In the genomic region with DNA sequence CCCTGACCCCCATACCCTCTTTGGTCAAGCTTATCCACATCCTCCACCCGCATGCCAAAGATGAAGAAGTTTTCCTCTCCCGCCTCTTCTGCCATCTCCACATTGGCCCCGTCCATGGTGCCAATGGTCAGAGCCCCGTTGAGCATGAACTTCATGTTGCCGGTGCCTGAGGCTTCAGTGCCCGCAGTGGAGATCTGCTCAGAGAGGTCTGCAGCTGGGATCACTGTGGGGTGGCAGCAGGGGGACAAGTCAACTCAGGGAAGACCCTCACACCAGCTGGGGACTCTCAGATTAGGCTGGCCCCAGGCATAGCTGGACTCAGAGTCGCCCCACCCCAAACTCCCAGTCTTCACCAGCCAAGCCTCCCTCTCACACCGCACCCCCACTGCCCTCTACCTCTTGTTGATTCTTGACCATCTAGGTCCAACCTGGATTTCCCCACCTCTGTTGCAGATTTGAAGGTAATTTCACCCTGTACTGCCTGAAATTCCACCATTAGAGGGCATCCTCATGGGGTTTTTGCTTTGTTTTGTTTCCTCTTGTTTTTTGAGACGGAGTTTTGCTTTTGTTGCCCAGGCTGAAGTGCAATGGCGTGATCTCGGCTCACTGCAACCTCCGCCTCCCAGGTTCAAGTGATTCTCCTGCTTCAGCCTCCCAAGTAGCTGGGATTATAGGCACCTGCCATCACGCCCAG, we compare ENCODE assay signal across 16 cellular contexts. TPM values are rescaled to one million over a fixed set of nuclear protein-coding genes. Genes with fewer than 3 reads are reported as not detected.
DNase-seq lines count a peak whose midpoint lies in the region; ATAC-seq and TF ChIP-seq lines count a peak whose summit lies in the region.
"Had no signal": no experiment of that assay in that cellular context is flagged by ENCODE, and none has a peak within 500 bp of the region (broad histone marks: within the 10 kb centered on the region; RNA-seq: fewer than 3 reads in every experiment).

No MANE protein-coding gene starts in this region.

- intact Hi-C loops in aorta (cut with DNase I): no loop called here

- peaks cover 24% of the 10 kb centered on the region for H3K4me1 Mint-ChIP-seq in activated naive CD8-positive, alpha-beta T cell treated with anti-CD3 and anti-CD28 coated beads, Interleukin-2, amount 10 ng/mL, durations not matched to agents 7 days and 5 days
- peaks cover 6% of the 10 kb centered on the region for H3K4me1 Mint-ChIP-seq in activated naive CD8-positive, alpha-beta T cell treated with anti-CD3 and anti-CD28 coated beads for 36 hours

- POLR2A ChIA-PET in activated naive CD8-positive, alpha-beta T cell treated with anti-CD3 and anti-CD28 coated beads, Interleukin-2, amount 10 ng/mL, durations not matched to agents 7 days and 5 days (lab: Charles Lee): interaction anchor here (0.7 to 1.7 kb wide), 2 partner anchors 13 to 162 kb away, joined by 6 to 8 read pairs; no protein-coding TSS in a partner anchor
- POLR2A ChIA-PET in RWPE1 (lab: Yijun Ruan, JAX; ENCODE audit: low non-redundant PET): no interaction called here

- H3K9me3 Mint-ChIP-seq in activated naive CD8-positive, alpha-beta T cell treated with anti-CD3 and anti-CD28 coated beads, Interleukin-2, amount 10 ng/mL, durations not matched to agents 7 days and 5 days: no peaks in the 10 kb centered on the region
- H3K9me3 Mint-ChIP-seq in activated naive CD8-positive, alpha-beta T cell treated with anti-CD3 and anti-CD28 coated beads for 36 hours: no peaks in the 10 kb centered on the region
- H3K9me3 Mint-ChIP-seq: mesothelial cell of epicardium had no signal

- no peaks in the 10 kb centered on the region for H3K79me2 ChIP-seq in GM23248 (ENCODE audit: insufficient read depth)

- no peaks in the 10 kb centered on the region for H4K20me1 ChIP-seq in GM23248 (ENCODE audit: insufficient read depth)

- H3K4me1 ChIP-seq in foreskin keratinocyte: no peaks in the 10 kb centered on the region
- H3K4me1 ChIP-seq in aorta (ENCODE audit: control insufficient read depth in 1 of 2, insufficient read depth in 2 of 2, low read length in 2 of 2): no peaks in the 10 kb centered on the region
- peaks cover 15% of the 10 kb centered on the region for H3K4me1 ChIP-seq in GM23248 (ENCODE audit: insufficient read depth)

- H3K27me3 Mint-ChIP-seq in activated naive CD8-positive, alpha-beta T cell treated with anti-CD3 and anti-CD28 coated beads, Interleukin-2, amount 10 ng/mL, durations not matched to agents 7 days and 5 days: no peaks in the 10 kb centered on the region
- H3K27me3 Mint-ChIP-seq in activated naive CD8-positive, alpha-beta T cell treated with anti-CD3 and anti-CD28 coated beads for 36 hours: no peaks in the 10 kb centered on the region

- no peak for TF ChIP-seq CTCF in RWPE1 (conservative IDR thresholded peaks at IDR 0.05; ENCODE audit: low read depth)
- peak; percentile 29 for TF ChIP-seq CTCF in foreskin keratinocyte (conservative IDR thresholded peaks at IDR 0.05)

- H3K9me3 ChIP-seq in aorta (ENCODE audit: control insufficient read depth, low read length): no peaks in the 10 kb centered on the region
- no peaks in the 10 kb centered on the region for H3K9me3 ChIP-seq in GM23248 (ENCODE audit: low read depth)

- H3K4me3 ChIP-seq in aorta (ENCODE audit: low read length in 2 of 2) (no peak overlapping the region), GM23248 (no peak overlapping the region)

- H3K9ac ChIP-seq in GM23248: no peak overlapping the region

- no peaks in the 10 kb centered on the region for H3K9me2 ChIP-seq in GM23248 (ENCODE audit: insufficient read depth)

- H2AFZ ChIP-seq in GM23248: no peak overlapping the region

- no peak overlapping the region for H3K4me2 ChIP-seq in GM23248 (ENCODE audit: unreplicated experiment)

- CTCF ChIA-PET in RWPE1 (lab: Yijun Ruan, JAX): interaction anchor here (1.1 kb wide), 1 partner anchor 302 kb away, joined by 4 read pairs; no protein-coding TSS in a partner anchor

- peaks cover 19% of the 10 kb centered on the region for H3F3A ChIP-seq in GM23248 (ENCODE audit: insufficient read depth)

- no peak overlapping the region for H3K4me3 Mint-ChIP-seq in activated naive CD8-positive, alpha-beta T cell treated with anti-CD3 and anti-CD28 coated beads, Interleukin-2, amount 10 ng/mL, durations not matched to agents 7 days and 5 days
- H3K4me3 Mint-ChIP-seq in activated naive CD8-positive, alpha-beta T cell treated with anti-CD3 and anti-CD28 coated beads for 36 hours: no peak overlapping the region
- H3K4me3 Mint-ChIP-seq: mesothelial cell of epicardium had no signal

- H3K27me3 ChIP-seq in foreskin keratinocyte (peaks cover 15% of the 10 kb centered on the region), aorta (ENCODE audit: control insufficient read depth in 1 of 2, insufficient read depth in 2 of 2, low read length in 1 of 2) (no peaks in the 10 kb centered on the region), GM23248 (replicated peaks; ENCODE audit: insufficient read depth) (no peaks in the 10 kb centered on the region; the same call in 1 of the 2 replicates)

- H3K36me3 ChIP-seq in aorta (ENCODE audit: control insufficient read depth in 1 of 2, insufficient read depth in 2 of 2, low read length in 1 of 2) (no peaks in the 10 kb centered on the region), GM23248 (ENCODE audit: low read depth) (no peaks in the 10 kb centered on the region)

- WGBS in aorta, 2 donors: 89 to 93% methylated on average over 12 to 13 of the region's 13 CpGs
- 90 to 95% methylated on average over 11 to 13 of the region's 13 CpGs for WGBS in GM23248 (ENCODE audit: low coverage in 1 of 2, low lambda C conversion rate in 2 of 2, missing lambda C conversion rate in 2 of 2), 2 experiments

- peaks cover 11% of the 10 kb centered on the region for H3K36me3 Mint-ChIP-seq in activated naive CD8-positive, alpha-beta T cell treated with anti-CD3 and anti-CD28 coated beads, Interleukin-2, amount 10 ng/mL, durations not matched to agents 7 days and 5 days
- peaks cover 7% of the 10 kb centered on the region for H3K36me3 Mint-ChIP-seq in activated naive CD8-positive, alpha-beta T cell treated with anti-CD3 and anti-CD28 coated beads for 36 hours
- H3K36me3 Mint-ChIP-seq: mesothelial cell of epicardium had no signal

- no peak for DNase-seq in activated naive CD8-positive, alpha-beta T cell treated with anti-CD3 and anti-CD28 coated beads, Interleukin-2, amount 10 ng/mL, durations not matched to agents 7 days and 5 days
- no peak for DNase-seq in activated naive CD8-positive, alpha-beta T cell treated with anti-CD3 and anti-CD28 coated beads for 36 hours
- DNase-seq in RWPE1 (ENCODE audit: low spot score) (no peak), foreskin keratinocyte (no peak), aorta (peak; percentile 34 to 69), GM23248 (no peak), NCI-H2081 (lab: John Stamatoyannopoulos, UW) (no peak), NCI-H748 (lab: John Stamatoyannopoulos, UW; ENCODE audit: unreplicated experiment) (no peak)
- DNase-seq: activated CD4-positive, alpha-beta T cell treated with anti-CD3 and anti-CD28 coated beads, Interleukin-2, amount 50 U/mL, for 48 hours; activated gamma-delta T cell treated with Interleukin-2 at 50 U/mL for 16 hours; KG1; NCI-H1436; NCI-H510A treated with DMSO at 0.1 percent for 48 hours had no signal

- in situ Hi-C loops in GM23248 (cut with MboI): no loop called here

- H3K27ac ChIP-seq in RWPE1 (peak overlapping the region; percentile 83; the same call in 1 of the 2 replicates), foreskin keratinocyte (no peak overlapping the region), aorta (ENCODE audit: low read depth in 1 of 2, low read length in 2 of 2) (no peak overlapping the region), GM23248 (no peak overlapping the region)

- no peak for ATAC-seq in activated naive CD8-positive, alpha-beta T cell treated with anti-CD3 and anti-CD28 coated beads, Interleukin-2, amount 10 ng/mL, durations not matched to agents 7 days and 5 days (ENCODE audit: low read depth)
- ATAC-seq in foreskin keratinocyte: no peak
- no peak for ATAC-seq in aorta (ENCODE audit: low FRiP score)

- peak overlapping the region; percentile 55 for H3K27ac Mint-ChIP-seq in activated naive CD8-positive, alpha-beta T cell treated with anti-CD3 and anti-CD28 coated beads, Interleukin-2, amount 10 ng/mL, durations not matched to agents 7 days and 5 days
- H3K27ac Mint-ChIP-seq in activated naive CD8-positive, alpha-beta T cell treated with anti-CD3 and anti-CD28 coated beads for 36 hours: no peak overlapping the region
- H3K27ac Mint-ChIP-seq: mesothelial cell of epicardium had no signal

RNA-seq across cellular contexts. Expression of gene RASGRP2, which starts 6.6 kb away (rescaled TPM):
- total RNA-seq in activated naive CD8-positive, alpha-beta T cell treated with anti-CD3 and anti-CD28 coated beads, Interleukin-2, amount 10 ng/mL, durations not matched to agents 7 days and 5 days: 100 to 1,000 TPM; 159 to 162 TPM
- 1 to 10 TPM; 3.5 to 4.6 TPM for total RNA-seq in activated naive CD8-positive, alpha-beta T cell treated with anti-CD3 and anti-CD28 coated beads for 36 hours
- total RNA-seq in foreskin keratinocyte (0.14 and 0.31 TPM in 2 replicates), aorta (10 to 100 TPM; 44.7 to 52.6 TPM)
- polyA plus RNA-seq in foreskin keratinocyte (0.25 and 0.39 TPM in 2 replicates), aorta (100 to 1,000 TPM in 1 of 2 donors, 10 to 100 TPM in 1; 20.8 to 152 TPM), GM23248 (2016; fragmentation: Nextera tagmentation; extraction: Ambion mirVana) (0.61 and 0.68 TPM in 2 replicates)
- total RNA-seq in GM23248 (2014; rRNA removed; shearing (Covaris generic)): not detected in 2 replicates
- total RNA-seq: RPMI7951 had no signal

RNA-seq across cellular contexts. Expression of gene PYGM, which starts 9.3 kb away (rescaled TPM):
- total RNA-seq in activated naive CD8-positive, alpha-beta T cell treated with anti-CD3 and anti-CD28 coated beads, Interleukin-2, amount 10 ng/mL, durations not matched to agents 7 days and 5 days: 1 to 10 TPM; 3.8 to 7.2 TPM
- 1 to 10 TPM; 1.6 to 1.8 TPM for total RNA-seq in activated naive CD8-positive, alpha-beta T cell treated with anti-CD3 and anti-CD28 coated beads for 36 hours
- total RNA-seq in foreskin keratinocyte: 0.07 TPM in 2 replicates
- polyA plus RNA-seq in foreskin keratinocyte: 0.07 and 0.19 TPM in 2 replicates
- total RNA-seq in aorta: 10 to 100 TPM; 11.5 to 12.9 TPM
- polyA plus RNA-seq in aorta: 10 to 100 TPM in 1 of 2 donors, 1 to 10 TPM in 1; 1.9 to 12.5 TPM
- not detected in 2 replicates for total RNA-seq in GM23248 (2014; rRNA removed; shearing (Covaris generic))
- not detected in 2 replicates for polyA plus RNA-seq in GM23248 (2016; fragmentation: Nextera tagmentation; extraction: Ambion mirVana)
- total RNA-seq: RPMI7951 had no signal

RNA-seq across cellular contexts. Expression of gene NRXN2, which starts 27.5 kb away (rescaled TPM):
- total RNA-seq in activated naive CD8-positive, alpha-beta T cell treated with anti-CD3 and anti-CD28 coated beads, Interleukin-2, amount 10 ng/mL, durations not matched to agents 7 days and 5 days: under 1 TPM in 1 of 2 experiments, not detected in 1; 0.36 TPM
- under 1 TPM; 0.20 to 0.58 TPM for total RNA-seq in activated naive CD8-positive, alpha-beta T cell treated with anti-CD3 and anti-CD28 coated beads for 36 hours
- total RNA-seq in foreskin keratinocyte: not detected in 2 replicates
- not detected in 2 replicates for polyA plus RNA-seq in foreskin keratinocyte
- 10 to 100 TPM; 21.6 to 35.9 TPM for total RNA-seq in aorta
- 1 to 10 TPM; 2.6 to 9.6 TPM for polyA plus RNA-seq in aorta
- 0.51 and 5.6 TPM in 2 replicates for total RNA-seq in GM23248 (2014; rRNA removed; shearing (Covaris generic))
- polyA plus RNA-seq in GM23248 (2016; fragmentation: Nextera tagmentation; extraction: Ambion mirVana): 0.48 and 1.1 TPM in 2 replicates
- polyA plus RNA-seq: keratinocyte had no signal

RNA-seq across cellular contexts. Expression of gene SF1, which starts 27.8 kb away (rescaled TPM):
- total RNA-seq in activated naive CD8-positive, alpha-beta T cell treated with anti-CD3 and anti-CD28 coated beads, Interleukin-2, amount 10 ng/mL, durations not matched to agents 7 days and 5 days: 100 to 1,000 TPM; 519 to 524 TPM
- 100 to 1,000 TPM; 453 to 463 TPM for total RNA-seq in activated naive CD8-positive, alpha-beta T cell treated with anti-CD3 and anti-CD28 coated beads for 36 hours
- total RNA-seq in foreskin keratinocyte (114 and 115 TPM in 2 replicates), aorta (100 to 1,000 TPM; 267 to 322 TPM)
- polyA plus RNA-seq in foreskin keratinocyte (105 and 113 TPM in 2 replicates), aorta (100 to 1,000 TPM in 1 of 2 donors, 10 to 100 TPM in 1; 46.6 to 136 TPM), GM23248 (2016; fragmentation: Nextera tagmentation; extraction: Ambion mirVana) (59.7 and 62.2 TPM in 2 replicates)
- 81.6 and 106 TPM in 2 replicates for total RNA-seq in GM23248 (2014; rRNA removed; shearing (Covaris generic))

RNA-seq across cellular contexts. Expression of gene MAP4K2, which starts 52.5 kb away (rescaled TPM):
- total RNA-seq in activated naive CD8-positive, alpha-beta T cell treated with anti-CD3 and anti-CD28 coated beads, Interleukin-2, amount 10 ng/mL, durations not matched to agents 7 days and 5 days: 10 to 100 TPM; 92.0 to 96.2 TPM
- total RNA-seq in activated naive CD8-positive, alpha-beta T cell treated with anti-CD3 and anti-CD28 coated beads for 36 hours: 10 to 100 TPM; 60.4 to 63.8 TPM
- total RNA-seq in foreskin keratinocyte: 26.3 and 27.8 TPM in 2 replicates
- 25.7 and 26.9 TPM in 2 replicates for polyA plus RNA-seq in foreskin keratinocyte
- 10 to 100 TPM; 10.7 to 11.5 TPM for total RNA-seq in aorta
- polyA plus RNA-seq in aorta: 10 to 100 TPM in 1 of 2 donors, 1 to 10 TPM in 1; 5.4 to 29.6 TPM
- total RNA-seq in GM23248 (2014; rRNA removed; shearing (Covaris generic)): 18.2 and 19.7 TPM in 2 replicates
- polyA plus RNA-seq in GM23248 (2016; fragmentation: Nextera tagmentation; extraction: Ambion mirVana): 4.2 and 6.2 TPM in 2 replicates

Comparison
In these comparisons a context has a peak if more than half of its experiments do, and no peak if none do; other contexts are left out.
1. RNA of gene RASGRP2, which starts 6.6 kb away (total RNA-seq): 159 to 162 TPM in activated naive CD8-positive, alpha-beta T cell treated with anti-CD3 and anti-CD28 coated beads, Interleukin-2, amount 10 ng/mL, durations not matched to agents 7 days and 5 days and 44.7 to 52.6 TPM in aorta; 3.5 to 4.6 TPM in activated naive CD8-positive, alpha-beta T cell treated with anti-CD3 and anti-CD28 coated beads for 36 hours, 0.14 to 0.31 TPM in foreskin keratinocyte and not detected in GM23248; every median in the first group is over 4 times any median in the second.
2. DNase-seq: peak in aorta (2 of 2); none in activated naive CD8-positive, alpha-beta T cell treated with anti-CD3 and anti-CD28 coated beads, Interleukin-2, amount 10 ng/mL, durations not matched to agents 7 days and 5 days (single experiment), activated naive CD8-positive, alpha-beta T cell treated with anti-CD3 and anti-CD28 coated beads for 36 hours (single experiment), RWPE1 (single experiment), foreskin keratinocyte (0 of 2), GM23248 (single experiment), NCI-H2081 (0 of 2) and NCI-H748 (single experiment).